2 cellular contexts compared by ENCODE assay signal in genomic region chr16:71591917-71592316, GRCh38.
A peak's percentile ranks its signal among the peaks of the same experiment; 100 is the strongest.
TF ChIP-seq lines count a peak whose summit lies in the region.

No MANE protein-coding gene starts in this region.

TF ChIP-seq in HepG2, 621 proteins besides CTCF, POLR2A, EP300 and RAD21:
- TF ChIP-seq CEBPB (IDR thresholded peaks at IDR 0.05; ENCODE audit: borderline replicate concordance, low read depth, low read length) (peak; percentile 56; the same call in 1 of the 2 replicates), CEBPG (CRISPR knock-in tag; IDR thresholded peaks at IDR 0.05) (peak; percentile 70), MAZ (IDR thresholded peaks at IDR 0.05; ENCODE audit: borderline replicate concordance, low read depth, low read length) (no peak), MAZ (CRISPR knock-in tag; IDR thresholded peaks at IDR 0.05; ENCODE audit: low read depth) (peak; percentile 23; the same call in 1 of the 2 replicates), CSRNP2 (CRISPR knock-in tag; conservative IDR thresholded peaks at IDR 0.05; ENCODE audit: low read depth) (no peak), ZNF770 (CRISPR knock-in tag; IDR thresholded peaks at IDR 0.05) (peak; percentile 66; the same call in 1 of the 2 replicates), ELF4 (CRISPR knock-in tag; IDR thresholded peaks at IDR 0.05; ENCODE audit: borderline replicate concordance) (peak; percentile 23; the same call in 1 of the 2 replicates), ZNF121 (CRISPR knock-in tag; IDR thresholded peaks at IDR 0.05) (peak; percentile 55), MXI1 (IDR thresholded peaks at IDR 0.05; ENCODE audit: borderline replicate concordance, low read depth, low read length) (no peak), UBTF (CRISPR knock-in tag; IDR thresholded peaks at IDR 0.05) (0 out of 2 replicates have a peak, but pooled peaks have one; percentile 23)

TF ChIP-seq in liver, 16 proteins besides CTCF, POLR2A, EP300 and RAD21:
- no peak for TF ChIP-seq TAF1 (conservative IDR thresholded peaks at IDR 0.05)
- no peak for TF ChIP-seq GABPA (IDR thresholded peaks at IDR 0.05 in 1 of 2, conservative IDR thresholded peaks at IDR 0.05 in 1 of 2)
- TF ChIP-seq REST (IDR thresholded peaks at IDR 0.05), result no peak
- TF ChIP-seq HNF4G (IDR thresholded peaks at IDR 0.05), result no peak
- no peak for TF ChIP-seq FOXA2 (IDR thresholded peaks at IDR 0.05)
- TF ChIP-seq ATF3 (IDR thresholded peaks at IDR 0.05), result no peak
- no peak for TF ChIP-seq MAX (IDR thresholded peaks at IDR 0.05)
